Comparison of ENCODE assay signal across 9 cellular contexts in genomic region chr10:120423350-120424197, GRCh38. TPM values are rescaled to one million over a fixed set of nuclear protein-coding genes. Genes with fewer than 3 reads are reported as not detected.
DNase-seq lines count a peak whose midpoint lies in the region; ATAC-seq and TF ChIP-seq lines count a peak whose summit lies in the region.
"Had no signal": no experiment of that assay in that cellular context is flagged by ENCODE, and none has a peak within 500 bp of the region (broad histone marks: within the 10 kb centered on the region; RNA-seq: fewer than 3 reads in every experiment).

No MANE protein-coding gene starts in this region.

- intact Hi-C loops in CD8-positive, alpha-beta T cell (cut with DNase I, micrococcal nuclease) = no loop called here
- intact Hi-C loops in esophagus muscularis mucosa (cut with DNase I) = loop anchor here (10.0 kb wide), 1 partner anchor 311 kb away; no protein-coding TSS in a partner anchor

- no peak for TF ChIP-seq POLR2A in esophagus muscularis mucosa (IDR thresholded peaks at IDR 0.05; ENCODE audit: low read depth)

- H3K4me1 Mint-ChIP-seq in CD8-positive, alpha-beta T cell (ENCODE audit: low read depth) = no peaks in the 10 kb centered on the region
- H3K4me1 Mint-ChIP-seq in neural crest cell = no peaks in the 10 kb centered on the region

- no peak overlapping the region for H3K4me3 Mint-ChIP-seq in CD8-positive, alpha-beta T cell
- H3K4me3 Mint-ChIP-seq in neural crest cell = no peak overlapping the region

- no peaks in the 10 kb centered on the region for H3K9me3 ChIP-seq in CD8-positive, alpha-beta T cell (ENCODE audit: low read length)
- H3K9me3 ChIP-seq in esophagus muscularis mucosa = peaks cover 0 to 7% (median 3%) of the 10 kb centered on the region in 4 donors

- POLR2A ChIA-PET in CD8-positive, alpha-beta T cell (lab: Charles Lee) = no interaction called here

- no peak for ATAC-seq in CD8-positive, alpha-beta T cell
- ATAC-seq in SK-N-SH treated with all-trans-retinoic acid at 6 μM for 48 hours (peak; percentile 77), HG02840 (IDR thresholded peaks at IDR 0.05; ENCODE audit: low FRiP score, unreplicated experiment) (no peak)

- peak; percentile 44 for TF ChIP-seq CTCF in CD8-positive, alpha-beta T cell (IDR thresholded peaks at IDR 0.05)
- TF ChIP-seq CTCF in GM13976 (IDR thresholded peaks at IDR 0.05; ENCODE audit: borderline replicate concordance, control extremely low read depth, extremely low read depth, insufficient read depth, missing control alignments) = peak; percentile 86
- peak; percentile 36 to 63 (median 48) for TF ChIP-seq CTCF in esophagus muscularis mucosa (IDR thresholded peaks at IDR 0.05)
- TF ChIP-seq CTCF in neural crest cell (conservative IDR thresholded peaks at IDR 0.05) = peak; percentile 89

- 58% methylated on average over 8 of the region's 8 CpGs for WGBS in esophagus muscularis mucosa

- no peaks in the 10 kb centered on the region for H3K4me1 ChIP-seq in CD8-positive, alpha-beta T cell (ENCODE audit: insufficient read depth, low read length)
- no peaks in the 10 kb centered on the region for H3K4me1 ChIP-seq in esophagus muscularis mucosa

- in situ Hi-C loops in GM13976 (cut with MboI; ENCODE audit: low sequenced_read_pairs, unreplicated experiment) = loop anchor here (10.0 kb wide), 1 partner anchor 311 kb away; no protein-coding TSS in a partner anchor

- no peak overlapping the region for H3K27ac ChIP-seq in CD8-positive, alpha-beta T cell (ENCODE audit: low read depth, low read length)
- H3K27ac ChIP-seq in esophagus muscularis mucosa (replicated peaks in 1 of 4) = no peak overlapping the region

- H3K36me3 ChIP-seq in CD8-positive, alpha-beta T cell (ENCODE audit: insufficient read depth, low read length) = no peaks in the 10 kb centered on the region
- H3K36me3 ChIP-seq in esophagus muscularis mucosa = no peaks in the 10 kb centered on the region

- H3K27me3 Mint-ChIP-seq in CD8-positive, alpha-beta T cell (ENCODE audit: low read depth) = no peaks in the 10 kb centered on the region
- H3K27me3 Mint-ChIP-seq in neural crest cell (ENCODE audit: low read depth) = peaks cover 17% of the 10 kb centered on the region

- no peaks in the 10 kb centered on the region for H3K36me3 Mint-ChIP-seq in CD8-positive, alpha-beta T cell
- H3K36me3 Mint-ChIP-seq in neural crest cell (ENCODE audit: low read depth) = no peaks in the 10 kb centered on the region

- CTCF ChIA-PET in CD8-positive, alpha-beta T cell (lab: Charles Lee) = interaction anchor here (0.9 to 1.4 kb wide), 2 partner anchors 10 to 14 kb away, joined by 3 read pairs; no protein-coding TSS in a partner anchor

- H3K4me3 ChIP-seq in CD8-positive, alpha-beta T cell (ENCODE audit: low read depth, low read length) = no peak overlapping the region
- no peak overlapping the region for H3K4me3 ChIP-seq in esophagus muscularis mucosa

- H3K27me3 ChIP-seq in CD8-positive, alpha-beta T cell (ENCODE audit: insufficient read depth, low read length) = no peaks in the 10 kb centered on the region
- H3K27me3 ChIP-seq in esophagus muscularis mucosa = no peaks in the 10 kb centered on the region

- peak in 1 of 7 experiments; percentile 11 for DNase-seq in CD8-positive, alpha-beta T cell
- DNase-seq in GM13976 (ENCODE audit: low spot score) (peak; percentile 57), HT-29 (ENCODE audit: low spot score) (peak; percentile 74), esophagus muscularis mucosa (ENCODE audit: extremely low spot score) (no peak), neural crest cell (ENCODE audit: low read depth, low spot score) (peak; percentile 45), NCI-H1092 treated with DMSO at 0.1 percent for 48 hours (lab: John Stamatoyannopoulos, UW) (no peak)

- H3K9me3 Mint-ChIP-seq in CD8-positive, alpha-beta T cell = peaks cover 6% of the 10 kb centered on the region
- H3K9me3 Mint-ChIP-seq in neural crest cell = no peaks in the 10 kb centered on the region

- no peak for TF ChIP-seq EP300 in esophagus muscularis mucosa (IDR thresholded peaks at IDR 0.05)

- no peak overlapping the region for H3K27ac Mint-ChIP-seq in CD8-positive, alpha-beta T cell
- no peak overlapping the region for H3K27ac Mint-ChIP-seq in neural crest cell (ENCODE audit: unreplicated experiment)

TF ChIP-seq in SK-N-SH treated with all-trans-retinoic acid at 6 μM for 48 hours, 23 proteins besides CTCF, POLR2A, EP300 and RAD21:
- no peak for TF ChIP-seq CSDC2 (CRISPR knock-in tag; IDR thresholded peaks at IDR 0.05)
- peak; percentile 43; the same call in 1 of the 2 replicates for TF ChIP-seq ZFP3 (CRISPR knock-in tag; IDR thresholded peaks at IDR 0.05)

RNA-seq across cellular contexts. Expression of gene PLPP4, which starts 33.5 kb away (rescaled TPM):
- total RNA-seq in CD8-positive, alpha-beta T cell = not detected
- not detected in 2 replicates for total RNA-seq in HT-29 (2014; rRNA removed; shearing (Covaris generic))
- total RNA-seq in esophagus muscularis mucosa = 1 to 10 TPM in 2 of 4 donors, under 1 TPM in 2; 0.84 to 2.1 (median 1.3) TPM
- not detected in 2 replicates for total RNA-seq in neural crest cell
- total RNA-seq: T-helper 2 cell treated with Interferon-gamma antibody and Interleukin-4, amounts not matched to agents 100 ng/mL and 5 ng/mL, for 36 hours had no signal

Comparison
In these comparisons a context has a peak if more than half of its experiments do, and no peak if none do; other contexts are left out.
1. DNase-seq: peak in GM13976 (single experiment), HT-29 (single experiment) and neural crest cell (single experiment); none in esophagus muscularis mucosa (single experiment) and NCI-H1092 treated with DMSO at 0.1 percent for 48 hours (single experiment).
2. Peak in every context shown above with its lines, with median percentiles within 50 percentile points of each other: CTCF ChIP-seq.